In the genomic region with DNA sequence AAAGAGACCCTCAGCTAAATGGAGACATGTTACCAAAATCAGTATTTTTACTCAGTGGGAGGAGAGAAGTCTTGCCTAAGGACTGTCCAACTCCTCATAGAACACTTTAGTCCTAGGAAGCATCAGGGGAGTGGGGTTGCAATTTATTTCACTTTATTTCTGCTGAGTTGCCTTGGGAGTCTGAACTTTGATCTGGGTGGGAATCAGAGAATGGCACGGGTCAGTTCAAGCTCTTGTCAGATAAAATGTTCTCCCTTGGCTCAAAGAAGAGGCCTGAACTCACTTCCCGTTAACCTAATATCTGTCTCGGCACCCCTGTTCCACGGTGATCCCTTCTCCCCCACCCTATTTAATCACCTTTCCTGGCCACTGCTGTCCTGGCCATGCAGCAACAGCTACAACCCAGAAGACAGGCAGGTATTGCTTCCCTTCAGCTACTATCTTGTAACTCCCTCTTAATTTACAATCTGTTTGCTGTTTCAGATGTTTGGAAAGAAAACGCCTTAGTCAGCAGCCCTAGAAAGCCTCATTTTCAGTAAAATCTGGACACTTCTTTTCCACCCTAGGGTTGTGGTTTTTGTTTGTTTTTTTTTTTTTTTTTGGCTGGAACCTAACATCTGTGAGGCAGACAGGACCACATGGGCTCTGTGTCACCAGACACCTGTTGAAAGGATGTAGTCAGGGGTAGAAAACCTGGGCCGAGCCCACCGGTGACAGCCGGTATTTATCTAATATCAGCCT, we compare ENCODE assay signal across 23 cellular contexts. TPM values are rescaled to one million over a fixed set of nuclear protein-coding genes. Genes with fewer than 3 reads are reported as not detected.
A peak's percentile ranks its signal among the peaks of the same experiment; 100 is the strongest.
DNase-seq lines count a peak whose midpoint lies in the region; ATAC-seq and TF ChIP-seq lines count a peak whose summit lies in the region.
"Had no signal": no experiment of that assay in that cellular context is flagged by ENCODE, and none has a peak within 500 bp of the region (broad histone marks: within the 10 kb centered on the region; RNA-seq: fewer than 3 reads in every experiment).

No MANE protein-coding gene starts in this region.

- H3K79me2 ChIP-seq in mammary epithelial cell (ENCODE audit: insufficient read depth, low read length) = no peaks in the 10 kb centered on the region

- in situ Hi-C loops in mammary epithelial cell (cut with MboI; ENCODE audit: low sequenced_read_pairs in 2 of 2) = no loop called here

- ATAC-seq in stimulated activated memory B cell treated with anti-CD40 and anti-IgM and Interleukin-4, amounts not matched to agents 10 μg/mL and 1 μg/mL and 100 μg/mL, for 72 hours = no peak
- ATAC-seq: activated T-cell treated with anti-CD3 and anti-CD28 coated beads, Interleukin-2, amount 50 U/mL, for 4 hours; PC-3; Right ventricle myocardium inferior had no signal

- H3K27ac ChIP-seq in thyroid gland (no peak overlapping the region), mammary epithelial cell (ENCODE audit: insufficient read depth, low read depth, low read length) (no peak overlapping the region)
- H3K27ac ChIP-seq: skin epidermis had no signal

- peaks cover 6% of the 10 kb centered on the region for H3K36me3 Mint-ChIP-seq in activated CD4-positive, alpha-beta T cell treated with anti-CD3 and anti-CD28 coated beads, Interleukin-2, amount 10 ng/mL, durations not matched to agents 24 days and 14 days (ENCODE audit: low read depth)
- peaks cover 8% of the 10 kb centered on the region for H3K36me3 Mint-ChIP-seq in stimulated activated memory B cell treated with anti-CD40 and anti-IgM and Interleukin-4, amounts not matched to agents 10 μg/mL and 1 μg/mL and 100 μg/mL, for 72 hours
- H3K36me3 Mint-ChIP-seq: CD8-positive, alpha-beta memory T cell had no signal

- H3K4me3 ChIP-seq in choroid plexus epithelial cell (ENCODE audit: low read depth, low read length) = no peak overlapping the region
- no peak overlapping the region for H3K4me3 ChIP-seq in thyroid gland (replicated peaks in 1 of 3)
- no peak overlapping the region for H3K4me3 ChIP-seq in mammary epithelial cell (replicated peaks in 1 of 3; ENCODE audit: insufficient read depth in 1 of 3, low read depth in 2 of 3, low read length in 3 of 3)
- H3K4me3 ChIP-seq: skin epidermis had no signal

- no peaks in the 10 kb centered on the region for H4K20me1 ChIP-seq in mammary epithelial cell (ENCODE audit: insufficient read depth, low read length)

- H3K4me1 ChIP-seq in thyroid gland (no peaks in the 10 kb centered on the region), mammary epithelial cell (ENCODE audit: insufficient read depth, low read length) (no peaks in the 10 kb centered on the region)

- no peak overlapping the region for H3K9ac ChIP-seq in mammary epithelial cell (ENCODE audit: insufficient read depth, low read length)

- dilution Hi-C loops in mammary epithelial cell (cut with HindIII; ENCODE audit: low sequenced_read_pairs) = loop anchor here (25.0 kb wide), 1 partner anchor 286 kb away; no protein-coding TSS in a partner anchor

- no peak overlapping the region for H2AFZ ChIP-seq in mammary epithelial cell (ENCODE audit: low read depth, low read length)

- CTCF ChIA-PET in mammary epithelial cell (lab: Charles Lee; ENCODE audit: low non-redundant PET) = no interaction called here

- H3K4me3 Mint-ChIP-seq in activated CD4-positive, alpha-beta T cell treated with anti-CD3 and anti-CD28 coated beads, Interleukin-2, amount 10 ng/mL, durations not matched to agents 24 days and 14 days = no peak overlapping the region
- no peak overlapping the region for H3K4me3 Mint-ChIP-seq in stimulated activated memory B cell treated with anti-CD40 and anti-IgM and Interleukin-4, amounts not matched to agents 10 μg/mL and 1 μg/mL and 100 μg/mL, for 72 hours
- H3K4me3 Mint-ChIP-seq: activated CD4-positive, alpha-beta T cell treated with anti-CD3 and anti-CD28 coated beads, Interleukin-2, amount 10 ng/mL, durations not matched to agents 7 days and 5 days; activated T-cell treated with anti-CD3 and anti-CD28 coated beads, Interleukin-2, amount 50 U/mL, for 4 hours; B cell; CD8-positive, alpha-beta memory T cell had no signal

- TF ChIP-seq POLR2A in thyroid gland (IDR thresholded peaks at IDR 0.05) = no peak

- H3K4me1 Mint-ChIP-seq in activated CD4-positive, alpha-beta T cell treated with anti-CD3 and anti-CD28 coated beads, Interleukin-2, amount 10 ng/mL, durations not matched to agents 24 days and 14 days = peaks cover 17% of the 10 kb centered on the region
- H3K4me1 Mint-ChIP-seq in stimulated activated memory B cell treated with anti-CD40 and anti-IgM and Interleukin-4, amounts not matched to agents 10 μg/mL and 1 μg/mL and 100 μg/mL, for 72 hours = peaks cover 5% of the 10 kb centered on the region

- H3K9me3 ChIP-seq in thyroid gland = no peaks in the 10 kb centered on the region
- no peaks in the 10 kb centered on the region for H3K9me3 ChIP-seq in mammary epithelial cell (replicated peaks; ENCODE audit: insufficient read depth, low read length)

- peaks cover 19% of the 10 kb centered on the region for H3K9me3 Mint-ChIP-seq in activated CD4-positive, alpha-beta T cell treated with anti-CD3 and anti-CD28 coated beads, Interleukin-2, amount 10 ng/mL, durations not matched to agents 24 days and 14 days
- peaks cover 6% of the 10 kb centered on the region for H3K9me3 Mint-ChIP-seq in stimulated activated memory B cell treated with anti-CD40 and anti-IgM and Interleukin-4, amounts not matched to agents 10 μg/mL and 1 μg/mL and 100 μg/mL, for 72 hours
- H3K9me3 Mint-ChIP-seq: activated T-cell treated with anti-CD3 and anti-CD28 coated beads, Interleukin-2, amount 50 U/mL, for 4 hours; CD8-positive, alpha-beta memory T cell had no signal

- H3K36me3 ChIP-seq in thyroid gland (no peaks in the 10 kb centered on the region), mammary epithelial cell (ENCODE audit: insufficient read depth, low read length) (no peaks in the 10 kb centered on the region)

- peak; percentile 26 for DNase-seq in activated CD4-positive, alpha-beta T cell treated with anti-CD3 and anti-CD28 coated beads, Interleukin-2, amount 10 ng/mL, durations not matched to agents 24 days and 14 days
- no peak for DNase-seq in activated CD4-positive, alpha-beta T cell treated with anti-CD3 and anti-CD28 coated beads, Interleukin-2, amount 50 U/mL, for 1 hour
- DNase-seq in choroid plexus epithelial cell (ENCODE audit: low read depth) = peak; percentile 12
- peak; percentile 61 for DNase-seq in left kidney (ENCODE audit: low read depth, low spot score)
- no peak for DNase-seq in thyroid gland
- no peak for DNase-seq in NCI-H345 treated with DMSO at 0.1 percent for 48 hours (lab: John Stamatoyannopoulos, UW; ENCODE audit: unreplicated experiment)
- DNase-seq in mammary epithelial cell = no peak
- DNase-seq: activated CD4-positive, alpha-beta T cell treated with anti-CD3 and anti-CD28 coated beads, Interleukin-2, amount 10 ng/mL, durations not matched to agents 7 days and 5 days; activated gamma-delta T cell treated with Interleukin-2 at 50 U/mL for 16 hours; activated T-cell treated with anti-CD3 and anti-CD28 coated beads, Interleukin-2, amount 50 U/mL, for 4 hours; CD8-positive, alpha-beta memory T cell; cerebellar nuclear complex; head of caudate nucleus; NCI-H1417; NCI-H510A treated with DMSO at 0.1 percent for 48 hours; NK-92 treated with Interleukin-12 subunit alpha and Interleukin-12 subunit beta, amount 100 ng/mL, for 24 hours; PC-3; stimulated activated CD8-positive, alpha-beta memory T cell treated with anti-CD3 and anti-CD28 coated beads, Interleukin-4, amount 100 ng/mL, for 48 hours; trophoblast cell had no signal

- peaks cover 2% of the 10 kb centered on the region for H3K27me3 Mint-ChIP-seq in activated CD4-positive, alpha-beta T cell treated with anti-CD3 and anti-CD28 coated beads, Interleukin-2, amount 10 ng/mL, durations not matched to agents 24 days and 14 days
- H3K27me3 Mint-ChIP-seq in stimulated activated memory B cell treated with anti-CD40 and anti-IgM and Interleukin-4, amounts not matched to agents 10 μg/mL and 1 μg/mL and 100 μg/mL, for 72 hours = no peaks in the 10 kb centered on the region
- H3K27me3 Mint-ChIP-seq: activated CD4-positive, alpha-beta T cell treated with anti-CD3 and anti-CD28 coated beads, Interleukin-2, amount 10 ng/mL, durations not matched to agents 7 days and 5 days; B cell; CD8-positive, alpha-beta memory T cell had no signal

- H3K27me3 ChIP-seq in thyroid gland (no peaks in the 10 kb centered on the region), mammary epithelial cell (ENCODE audit: insufficient read depth, low read length) (no peaks in the 10 kb centered on the region)

- TF ChIP-seq CTCF in choroid plexus epithelial cell (conservative IDR thresholded peaks at IDR 0.05; ENCODE audit: low read depth, low read length) (no peak), thyroid gland (IDR thresholded peaks at IDR 0.05) (no peak), mammary epithelial cell (conservative IDR thresholded peaks at IDR 0.05 in 1 of 2, IDR thresholded peaks at IDR 0.05 in 1 of 2; ENCODE audit: extremely low read depth in 1 of 2, insufficient read depth in 1 of 2, low read depth in 1 of 2, low read length in 2 of 2) (no peak)

- intact Hi-C loops in activated CD4-positive, alpha-beta T cell treated with anti-CD3 and anti-CD28 coated beads, Interleukin-2, amount 10 ng/mL, durations not matched to agents 24 days and 14 days (cut with micrococcal nuclease) = no loop called here
- intact Hi-C loops in thyroid gland (cut with DNase I) = no loop called here
- intact Hi-C loops in mammary epithelial cell (cut with micrococcal nuclease) = no loop called here

- H3K4me2 ChIP-seq in mammary epithelial cell (ENCODE audit: insufficient read depth, low read depth, low read length) = no peak overlapping the region

- 82 to 84% methylated on average over 8 of the region's 8 CpGs for whole genome bisulfite sequencing in thyroid gland, 2 donors
- 98% methylated on average over 8 of the region's 8 CpGs for whole genome bisulfite sequencing in mammary epithelial cell (ENCODE audit: low coverage, missing lambda C conversion rate)

- BruUV-seq in mammary epithelial cell (replicated peaks; lab: Mats Ljungman, UMichigan) = no TSS peak

- H3K27ac Mint-ChIP-seq in activated CD4-positive, alpha-beta T cell treated with anti-CD3 and anti-CD28 coated beads, Interleukin-2, amount 10 ng/mL, durations not matched to agents 24 days and 14 days = no peak overlapping the region
- H3K27ac Mint-ChIP-seq in stimulated activated memory B cell treated with anti-CD40 and anti-IgM and Interleukin-4, amounts not matched to agents 10 μg/mL and 1 μg/mL and 100 μg/mL, for 72 hours = peak overlapping the region; percentile 55
- H3K27ac Mint-ChIP-seq: activated CD4-positive, alpha-beta T cell treated with anti-CD3 and anti-CD28 coated beads, Interleukin-2, amount 10 ng/mL, durations not matched to agents 7 days and 5 days; B cell had no signal

RNA-seq across cellular contexts. Expression of gene SERTAD2, which starts 52.5 kb away (rescaled TPM):
- 24.6 and 26.7 TPM in 2 replicates for total RNA-seq in activated CD4-positive, alpha-beta T cell treated with anti-CD3 and anti-CD28 coated beads, Interleukin-2, amount 10 ng/mL, durations not matched to agents 24 days and 14 days
- 10 to 100 TPM; 13.7 to 17.3 (median 16.6) TPM for total RNA-seq in thyroid gland
- total RNA-seq in mammary epithelial cell = 10 to 100 TPM; 16.0 to 24.2 TPM
- 13.3 TPM for polyA plus RNA-seq in mammary epithelial cell
- polyA minus RNA-seq in mammary epithelial cell = 17.2 TPM

Comparison
In these comparisons a context has a peak if more than half of its experiments do, and no peak if none do; other contexts are left out.
1. DNase-seq: peak in activated CD4-positive, alpha-beta T cell treated with anti-CD3 and anti-CD28 coated beads, Interleukin-2, amount 10 ng/mL, durations not matched to agents 24 days and 14 days (single experiment), choroid plexus epithelial cell (single experiment) and left kidney (single experiment); none in activated CD4-positive, alpha-beta T cell treated with anti-CD3 and anti-CD28 coated beads, Interleukin-2, amount 50 U/mL, for 1 hour (single experiment), thyroid gland (0 of 2), NCI-H345 treated with DMSO at 0.1 percent for 48 hours (single experiment) and mammary epithelial cell (single experiment).